Comparison of ENCODE assay signal across 1 cellular context in the genomic region with DNA sequence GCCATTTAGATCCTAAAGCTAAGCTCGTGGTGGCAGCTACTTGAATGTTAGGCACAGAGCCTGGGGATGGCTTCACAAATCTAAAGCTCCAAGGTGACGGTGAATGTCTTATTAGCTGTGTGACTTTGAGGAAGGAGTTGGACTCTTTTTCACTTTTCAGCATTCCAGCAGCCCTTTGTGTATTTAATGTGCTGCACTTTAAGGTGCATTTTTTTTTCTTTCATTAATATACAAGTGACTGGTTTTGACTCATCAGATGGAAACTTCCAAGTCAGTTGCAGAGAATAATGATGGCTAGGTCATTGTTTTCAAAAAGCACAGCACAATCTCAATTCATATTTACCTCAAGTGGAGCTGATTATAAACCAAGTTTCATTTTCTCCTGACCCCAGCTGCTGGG.
TF ChIP-seq lines count a peak whose summit lies in the region.

No MANE protein-coding gene starts in this region.

TF ChIP-seq in GM12878, 131 proteins besides CTCF, POLR2A, EP300 and RAD21 (continued from another document):
- TF ChIP-seq, protein P1, sequence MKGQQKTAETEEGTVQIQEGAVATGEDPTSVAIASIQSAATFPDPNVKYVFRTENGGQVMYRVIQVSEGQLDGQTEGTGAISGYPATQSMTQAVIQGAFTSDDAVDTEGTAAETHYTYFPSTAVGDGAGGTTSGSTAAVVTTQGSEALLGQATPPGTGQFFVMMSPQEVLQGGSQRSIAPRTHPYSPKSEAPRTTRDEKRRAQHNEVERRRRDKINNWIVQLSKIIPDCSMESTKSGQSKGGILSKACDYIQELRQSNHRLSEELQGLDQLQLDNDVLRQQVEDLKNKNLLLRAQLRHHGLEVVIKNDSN (IDR thresholded peaks at IDR 0.05; ENCODE audit: borderline replicate concordance, extremely low read length, insufficient read depth, low read depth, low read length): no peak
- TF ChIP-seq GATAD2B (conservative IDR thresholded peaks at IDR 0.05; ENCODE audit: low read depth) (no peak), ZSCAN29 (IDR thresholded peaks at IDR 0.05) (no peak), SMC3 (IDR thresholded peaks at IDR 0.05; ENCODE audit: borderline replicate concordance, low read length) (no peak)
- TF ChIP-seq, protein P2, sequence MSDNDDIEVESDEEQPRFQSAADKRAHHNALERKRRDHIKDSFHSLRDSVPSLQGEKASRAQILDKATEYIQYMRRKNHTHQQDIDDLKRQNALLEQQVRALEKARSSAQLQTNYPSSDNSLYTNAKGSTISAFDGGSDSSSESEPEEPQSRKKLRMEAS (IDR thresholded peaks at IDR 0.05; ENCODE audit: low read depth, low read length): no peak
- TF ChIP-seq, protein P3, sequence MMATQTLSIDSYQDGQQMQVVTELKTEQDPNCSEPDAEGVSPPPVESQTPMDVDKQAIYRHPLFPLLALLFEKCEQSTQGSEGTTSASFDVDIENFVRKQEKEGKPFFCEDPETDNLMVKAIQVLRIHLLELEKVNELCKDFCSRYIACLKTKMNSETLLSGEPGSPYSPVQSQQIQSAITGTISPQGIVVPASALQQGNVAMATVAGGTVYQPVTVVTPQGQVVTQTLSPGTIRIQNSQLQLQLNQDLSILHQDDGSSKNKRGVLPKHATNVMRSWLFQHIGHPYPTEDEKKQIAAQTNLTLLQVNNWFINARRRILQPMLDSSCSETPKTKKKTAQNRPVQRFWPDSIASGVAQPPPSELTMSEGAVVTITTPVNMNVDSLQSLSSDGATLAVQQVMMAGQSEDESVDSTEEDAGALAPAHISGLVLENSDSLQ (IDR thresholded peaks at IDR 0.05): no peak
- TF ChIP-seq, protein P4, sequence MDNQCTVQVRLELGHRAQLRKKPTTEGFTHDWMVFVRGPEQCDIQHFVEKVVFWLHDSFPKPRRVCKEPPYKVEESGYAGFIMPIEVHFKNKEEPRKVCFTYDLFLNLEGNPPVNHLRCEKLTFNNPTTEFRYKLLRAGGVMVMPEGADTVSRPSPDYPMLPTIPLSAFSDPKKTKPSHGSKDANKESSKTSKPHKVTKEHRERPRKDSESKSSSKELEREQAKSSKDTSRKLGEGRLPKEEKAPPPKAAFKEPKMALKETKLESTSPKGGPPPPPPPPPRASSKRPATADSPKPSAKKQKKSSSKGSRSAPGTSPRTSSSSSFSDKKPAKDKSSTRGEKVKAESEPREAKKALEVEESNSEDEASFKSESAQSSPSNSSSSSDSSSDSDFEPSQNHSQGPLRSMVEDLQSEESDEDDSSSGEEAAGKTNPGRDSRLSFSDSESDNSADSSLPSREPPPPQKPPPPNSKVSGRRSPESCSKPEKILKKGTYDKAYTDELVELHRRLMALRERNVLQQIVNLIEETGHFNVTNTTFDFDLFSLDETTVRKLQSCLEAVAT (IDR thresholded peaks at IDR 0.05): no peak
